ENCODE assay signal across 28 cellular contexts in the genomic region with DNA sequence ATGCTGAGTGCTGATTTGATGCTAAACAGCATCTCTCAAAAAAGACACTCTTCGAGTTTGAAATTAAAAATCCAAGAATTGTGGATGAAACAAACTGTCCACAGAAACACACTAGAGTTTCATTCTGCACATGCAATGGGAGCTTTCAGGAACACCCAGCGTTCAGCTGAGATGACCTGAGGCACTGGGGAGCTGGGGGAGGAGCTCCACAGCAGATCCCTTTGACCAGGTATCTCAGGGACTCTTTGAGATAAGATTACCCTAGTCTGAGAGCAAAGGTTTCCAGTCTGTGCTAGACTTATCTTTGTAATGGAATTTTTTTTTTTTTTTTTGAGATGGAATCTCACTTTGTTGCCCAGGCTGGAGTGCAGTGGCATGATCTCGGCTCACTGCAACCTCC.
"Had no signal": no experiment of that assay in that cellular context is flagged by ENCODE, and none has a peak within 500 bp of the region (broad histone marks: within the 10 kb centered on the region; RNA-seq: fewer than 3 reads in every experiment).

No MANE protein-coding gene starts in this region.

- H3K79me2 ChIP-seq: parathyroid adenoma had no signal

- ATAC-seq: naive thymus-derived CD4-positive, alpha-beta T cell; natural killer cell; psoas muscle; right cardiac atrium; sciatic nerve; stimulated activated effector memory CD8-positive, alpha-beta T cell treated with anti-CD3 and anti-CD28 coated beads, Interleukin-12 subunit alpha, Interleukin-12 subunit beta, amount 100 ng/mL, for 72 hours; stimulated activated naive B cell treated with anti-CD40 and anti-IgM and Interleukin-4, amounts not matched to agents 10 μg/mL and 1 μg/mL and 100 μg/mL, for 72 hours; upper lobe of right lung had no signal

- H3K27me3 ChIP-seq: neural progenitor cell, ovary, stomach, thyroid gland, tibial nerve, upper lobe of right lung, uterus had no signal

- H3K4me1 Mint-ChIP-seq: naive thymus-derived CD4-positive, alpha-beta T cell; natural killer cell; nephron; neural progenitor cell; stimulated activated effector memory CD8-positive, alpha-beta T cell treated with anti-CD3 and anti-CD28 coated beads, Interleukin-12 subunit alpha, Interleukin-12 subunit beta, amount 100 ng/mL, for 72 hours; stimulated activated naive B cell treated with anti-CD40 and anti-IgM and Interleukin-4, amounts not matched to agents 10 μg/mL and 1 μg/mL and 100 μg/mL, for 72 hours had no signal

- H3K4me2 ChIP-seq: neural progenitor cell had no signal

- H3K4me3 ChIP-seq: neural progenitor cell, ovary, psoas muscle, skin epidermis, stomach, thoracic aorta, thyroid gland, tibial nerve, upper lobe of right lung, uterus had no signal

- H3K36me3 Mint-ChIP-seq: natural killer cell; neural progenitor cell; stimulated activated effector memory CD8-positive, alpha-beta T cell treated with anti-CD3 and anti-CD28 coated beads, Interleukin-12 subunit alpha, Interleukin-12 subunit beta, amount 100 ng/mL, for 72 hours; stimulated activated naive B cell treated with anti-CD40 and anti-IgM and Interleukin-4, amounts not matched to agents 10 μg/mL and 1 μg/mL and 100 μg/mL, for 72 hours; type B pancreatic cell had no signal

- H3K27ac ChIP-seq: neural progenitor cell, ovary, parathyroid adenoma, psoas muscle, skin epidermis, stomach, thoracic aorta, thyroid gland, tibial nerve, upper lobe of right lung, uterus had no signal

- H3K27me3 Mint-ChIP-seq: progenitor cell of endocrine pancreas; stimulated activated naive CD8-positive, alpha-beta T cell treated with anti-CD3 and anti-CD28 coated beads, Interleukin-15, Interleukin-2, amounts not matched to agents 100 ng/mL and 50 ng/mL, for 24 hours; type B pancreatic cell had no signal

- H3K27ac Mint-ChIP-seq: naive thymus-derived CD4-positive, alpha-beta T cell; natural killer cell; nephron; neural progenitor cell; progenitor cell of endocrine pancreas; stimulated activated effector memory CD8-positive, alpha-beta T cell treated with anti-CD3 and anti-CD28 coated beads, Interleukin-12 subunit alpha, Interleukin-12 subunit beta, amount 100 ng/mL, for 72 hours; stimulated activated naive B cell treated with anti-CD40 and anti-IgM and Interleukin-4, amounts not matched to agents 10 μg/mL and 1 μg/mL and 100 μg/mL, for 72 hours; stimulated activated naive CD8-positive, alpha-beta T cell treated with anti-CD3 and anti-CD28 coated beads, Interleukin-15, Interleukin-2, amounts not matched to agents 100 ng/mL and 50 ng/mL, for 24 hours; type B pancreatic cell had no signal

- H2AFZ ChIP-seq: neural progenitor cell, parathyroid adenoma had no signal

- H3K4me1 ChIP-seq: neural progenitor cell, parathyroid adenoma, psoas muscle, stomach, thyroid gland, tibial nerve, upper lobe of right lung, uterus had no signal

- H3K9ac ChIP-seq: neural progenitor cell, parathyroid adenoma had no signal

- DNase-seq: naive thymus-derived CD4-positive, alpha-beta T cell; natural killer cell; occipital lobe; ovary; posterior cingulate gyrus; psoas muscle; right cardiac atrium; stimulated activated CD4-positive, alpha-beta T cell treated with anti-CD3 and anti-CD28 coated beads, Interleukin-15, amount 100 ng/mL, for 24 hours; stimulated activated CD4-positive, alpha-beta T cell treated with anti-CD3 and anti-CD28 coated beads, Interleukin-2, amount 100 ng/mL, for 24 hours; stimulated activated CD4-positive, alpha-beta T cell treated with anti-CD3 and anti-CD28 coated beads, Interleukin-2, amount 100 ng/mL, for 48 hours; stimulated activated CD4-positive, alpha-beta T cell treated with anti-CD3 and anti-CD28 coated beads, Interleukin-4, amount 100 ng/mL, for 24 hours; stimulated activated naive B cell treated with anti-CD40 and anti-IgM and Interleukin-4, amounts not matched to agents 10 μg/mL and 1 μg/mL and 100 μg/mL, for 72 hours; stimulated activated naive CD4-positive, alpha-beta T cell treated with Interleukin-2 at 50 U/mL for 16 hours; stomach; thyroid gland; upper lobe of right lung; uterus had no signal

- H3K4me3 Mint-ChIP-seq: naive thymus-derived CD4-positive, alpha-beta T cell; natural killer cell; nephron; neural progenitor cell; stimulated activated effector memory CD8-positive, alpha-beta T cell treated with anti-CD3 and anti-CD28 coated beads, Interleukin-12 subunit alpha, Interleukin-12 subunit beta, amount 100 ng/mL, for 72 hours; stimulated activated naive B cell treated with anti-CD40 and anti-IgM and Interleukin-4, amounts not matched to agents 10 μg/mL and 1 μg/mL and 100 μg/mL, for 72 hours; stimulated activated naive CD8-positive, alpha-beta T cell treated with anti-CD3 and anti-CD28 coated beads, Interleukin-15, Interleukin-2, amounts not matched to agents 100 ng/mL and 50 ng/mL, for 24 hours; type B pancreatic cell had no signal

- H3K36me3 ChIP-seq: neural progenitor cell, ovary, stomach, thoracic aorta, thyroid gland, tibial nerve, upper lobe of right lung, uterus had no signal

- H3K9me3 ChIP-seq: ovary, psoas muscle, stomach, thoracic aorta, thyroid gland, tibial nerve, upper lobe of right lung, uterus had no signal

- H3K9me3 Mint-ChIP-seq: naive thymus-derived CD4-positive, alpha-beta T cell; natural killer cell; nephron; neural progenitor cell; stimulated activated effector memory CD8-positive, alpha-beta T cell treated with anti-CD3 and anti-CD28 coated beads, Interleukin-12 subunit alpha, Interleukin-12 subunit beta, amount 100 ng/mL, for 72 hours; stimulated activated naive B cell treated with anti-CD40 and anti-IgM and Interleukin-4, amounts not matched to agents 10 μg/mL and 1 μg/mL and 100 μg/mL, for 72 hours; stimulated activated naive CD8-positive, alpha-beta T cell treated with anti-CD3 and anti-CD28 coated beads, Interleukin-15, Interleukin-2, amounts not matched to agents 100 ng/mL and 50 ng/mL, for 24 hours; type B pancreatic cell had no signal
